Comparison of ENCODE assay signal across 2 cellular contexts in genomic region chr9:72145733-72146132, GRCh38.
TF ChIP-seq lines count a peak whose summit lies in the region.

No MANE protein-coding gene starts in this region.

TF ChIP-seq in HepG2, 621 proteins besides CTCF, POLR2A, EP300 and RAD21 (continued from another document):
- no peak for TF ChIP-seq ZNF660 (CRISPR knock-in tag; IDR thresholded peaks at IDR 0.05; ENCODE audit: borderline replicate concordance, low read depth)
- no peak for TF ChIP-seq CEBPB (IDR thresholded peaks at IDR 0.05; ENCODE audit: borderline replicate concordance, low read depth, low read length)
- TF ChIP-seq STAG1 (CRISPR knock-in tag; IDR thresholded peaks at IDR 0.05) = peak; percentile 49
- no peak for TF ChIP-seq CEBPG (CRISPR knock-in tag; IDR thresholded peaks at IDR 0.05)

TF ChIP-seq in neural cell, 6 proteins besides CTCF, POLR2A, EP300 and RAD21 (continued from another document):
- no peak for TF ChIP-seq TAF1 (IDR thresholded peaks at IDR 0.05; ENCODE audit: low read depth)
- no peak for TF ChIP-seq EZH2 (IDR thresholded peaks at IDR 0.05; ENCODE audit: borderline replicate concordance, insufficient read depth, low read length, poor library complexity, severe bottlenecking)
- no peak for TF ChIP-seq POLR2AphosphoS5 (IDR thresholded peaks at IDR 0.05)
- TF ChIP-seq REST (IDR thresholded peaks at IDR 0.05; ENCODE audit: borderline replicate concordance) = no peak
- no peak for TF ChIP-seq MXI1 (conservative IDR thresholded peaks at IDR 0.05; ENCODE audit: poor library complexity, severe bottlenecking)
TF ChIP-seq in neural cell: peak in this region for 0.
